16 cellular contexts compared by ENCODE assay signal in genomic region chr3:46724360-46724890, GRCh38. TPM values are rescaled to one million over a fixed set of nuclear protein-coding genes. Genes with fewer than 3 reads are reported as not detected.
A peak's percentile ranks its signal among the peaks of the same experiment; 100 is the strongest.
DNase-seq lines count a peak whose midpoint lies in the region; ATAC-seq and TF ChIP-seq lines count a peak whose summit lies in the region.
"Had no signal": no experiment of that assay in that cellular context is flagged by ENCODE, and none has a peak within 500 bp of the region (broad histone marks: within the 10 kb centered on the region; RNA-seq: fewer than 3 reads in every experiment).

No MANE protein-coding gene starts in this region.

- no peak overlapping the region for H3K4me3 ChIP-seq in esophagus muscularis mucosa
- H3K4me3 ChIP-seq: A549, HAP-1 had no signal

- CTCF ChIA-PET in activated CD4-positive, alpha-beta memory T cell treated with anti-CD3 and anti-CD28 coated beads, Interleukin-2, amount 10 ng/mL, durations not matched to agents 7 days and 5 days (lab: Charles Lee): no interaction called here

- DNase-seq in activated T-cell treated with anti-CD3 and anti-CD28 coated beads, Interleukin-2, amount 50 U/mL, for 24 hours: no peak
- no peak for DNase-seq in activated T-cell treated with anti-CD3 and anti-CD28 coated beads for 4 hours
- DNase-seq in activated CD4-positive, alpha-beta memory T cell treated with anti-CD3 and anti-CD28 coated beads, Interleukin-2, amount 10 ng/mL, durations not matched to agents 7 days and 5 days: no peak
- DNase-seq in esophagus muscularis mucosa (ENCODE audit: extremely low spot score): peak; percentile 70
- no peak for DNase-seq in NCI-H510A (lab: John Stamatoyannopoulos, UW)
- DNase-seq in Right ventricle myocardium inferior (ENCODE audit: missing footprints): no peak
- DNase-seq: BE2C; CD4-positive, alpha-beta memory T cell; DMS79; HFFc6 had no signal

- intact Hi-C loops in esophagus muscularis mucosa (cut with DNase I): no loop called here
- intact Hi-C loops in Right ventricle myocardium inferior (cut with DNase I): no loop called here

- H3K4me1 ChIP-seq in esophagus muscularis mucosa: peaks cover 0 to 6% (median 0%) of the 10 kb centered on the region in 4 donors
- H3K4me1 ChIP-seq: A549, BE2C had no signal

- H3K9me3 ChIP-seq in esophagus muscularis mucosa: no peaks in the 10 kb centered on the region
- H3K9me3 ChIP-seq: A549, BE2C, HAP-1 had no signal

- no peak for TF ChIP-seq CTCF in esophagus muscularis mucosa (IDR thresholded peaks at IDR 0.05)

- H3K4me1 Mint-ChIP-seq in activated T-cell treated with anti-CD3 and anti-CD28 coated beads, Interleukin-2, amount 50 U/mL, for 24 hours (ENCODE audit: low read depth): peaks cover 7% of the 10 kb centered on the region
- peaks cover 10% of the 10 kb centered on the region for H3K4me1 Mint-ChIP-seq in activated CD4-positive, alpha-beta memory T cell treated with anti-CD3 and anti-CD28 coated beads, Interleukin-2, amount 10 ng/mL, durations not matched to agents 7 days and 5 days
- H3K4me1 Mint-ChIP-seq: CD4-positive, alpha-beta memory T cell had no signal

- no peaks in the 10 kb centered on the region for H3K36me3 Mint-ChIP-seq in activated T-cell treated with anti-CD3 and anti-CD28 coated beads, Interleukin-2, amount 50 U/mL, for 24 hours (ENCODE audit: low read depth)
- H3K36me3 Mint-ChIP-seq in activated CD4-positive, alpha-beta memory T cell treated with anti-CD3 and anti-CD28 coated beads, Interleukin-2, amount 10 ng/mL, durations not matched to agents 7 days and 5 days (ENCODE audit: low read depth): no peaks in the 10 kb centered on the region

- ATAC-seq in Right ventricle myocardium inferior (no peak), GM19455 (IDR thresholded peaks at IDR 0.05; ENCODE audit: unreplicated experiment) (no peak)
- ATAC-seq: A549, HepG2 had no signal

- WGBS in esophagus muscularis mucosa: 79% methylated on average over 6 of the region's 6 CpGs

- POLR2A ChIA-PET in activated CD4-positive, alpha-beta memory T cell treated with anti-CD3 and anti-CD28 coated beads, Interleukin-2, amount 10 ng/mL, durations not matched to agents 7 days and 5 days (lab: Charles Lee): no interaction called here

- no peaks in the 10 kb centered on the region for H3K36me3 ChIP-seq in esophagus muscularis mucosa
- H3K36me3 ChIP-seq: BE2C, HAP-1 had no signal

- peak overlapping the region; percentile 4 for H3K27ac Mint-ChIP-seq in activated T-cell treated with anti-CD3 and anti-CD28 coated beads, Interleukin-2, amount 50 U/mL, for 24 hours
- peak overlapping the region; percentile 34 for H3K27ac Mint-ChIP-seq in activated CD4-positive, alpha-beta memory T cell treated with anti-CD3 and anti-CD28 coated beads, Interleukin-2, amount 10 ng/mL, durations not matched to agents 7 days and 5 days
- H3K27ac Mint-ChIP-seq: HFFc6 had no signal

- H3K27ac ChIP-seq in esophagus muscularis mucosa (replicated peaks in 1 of 4): no peak overlapping the region
- H3K27ac ChIP-seq: A549, C4-2B had no signal

- H3K9me3 Mint-ChIP-seq in activated T-cell treated with anti-CD3 and anti-CD28 coated beads, Interleukin-2, amount 50 U/mL, for 24 hours: peaks cover 4% of the 10 kb centered on the region
- H3K9me3 Mint-ChIP-seq in activated CD4-positive, alpha-beta memory T cell treated with anti-CD3 and anti-CD28 coated beads, Interleukin-2, amount 10 ng/mL, durations not matched to agents 7 days and 5 days: peaks cover 4% of the 10 kb centered on the region
- H3K9me3 Mint-ChIP-seq: HFFc6 had no signal

- peaks cover 0 to 12% (median 0%) of the 10 kb centered on the region in 4 donors for H3K27me3 ChIP-seq in esophagus muscularis mucosa
- H3K27me3 ChIP-seq: BE2C had no signal

- H3K27me3 Mint-ChIP-seq in activated T-cell treated with anti-CD3 and anti-CD28 coated beads, Interleukin-2, amount 50 U/mL, for 24 hours: peaks cover 26% of the 10 kb centered on the region
- peaks cover 15% of the 10 kb centered on the region for H3K27me3 Mint-ChIP-seq in activated CD4-positive, alpha-beta memory T cell treated with anti-CD3 and anti-CD28 coated beads, Interleukin-2, amount 10 ng/mL, durations not matched to agents 7 days and 5 days

- H3K4me3 Mint-ChIP-seq in activated T-cell treated with anti-CD3 and anti-CD28 coated beads, Interleukin-2, amount 50 U/mL, for 24 hours: no peak overlapping the region
- no peak overlapping the region for H3K4me3 Mint-ChIP-seq in activated CD4-positive, alpha-beta memory T cell treated with anti-CD3 and anti-CD28 coated beads, Interleukin-2, amount 10 ng/mL, durations not matched to agents 7 days and 5 days
- H3K4me3 Mint-ChIP-seq: HFFc6 had no signal

- no peak for TF ChIP-seq EP300 in esophagus muscularis mucosa (IDR thresholded peaks at IDR 0.05)

- no peak for TF ChIP-seq POLR2A in esophagus muscularis mucosa (IDR thresholded peaks at IDR 0.05; ENCODE audit: low read depth)

RNA-seq across cellular contexts. Expression of gene PRSS50, which starts 6.8 kb away (rescaled TPM):
- not detected for total RNA-seq in activated CD4-positive, alpha-beta memory T cell treated with anti-CD3 and anti-CD28 coated beads, Interleukin-2, amount 10 ng/mL, durations not matched to agents 7 days and 5 days
- total RNA-seq in esophagus muscularis mucosa: under 1 TPM in 3 of 4 donors, not detected in 1; 0.32 to 0.46 (median 0.42) TPM
- total RNA-seq in Right ventricle myocardium inferior: 0.11 TPM
- total RNA-seq: CD4-positive, alpha-beta memory T cell; G401; HepG2; HFFc6 had no signal

RNA-seq across cellular contexts. Expression of gene TMIE, which starts 23.2 kb away (rescaled TPM):
- under 1 TPM; 0.20 to 0.63 TPM for total RNA-seq in activated CD4-positive, alpha-beta memory T cell treated with anti-CD3 and anti-CD28 coated beads, Interleukin-2, amount 10 ng/mL, durations not matched to agents 7 days and 5 days
- total RNA-seq in esophagus muscularis mucosa (1 to 10 TPM in 1 of 4 donors, under 1 TPM in 2, not detected in 1; 0.33 to 1.2 (median 0.69) TPM), Right ventricle myocardium inferior (0.89 TPM)
- total RNA-seq: G401, HepG2, HFFc6 had no signal

RNA-seq across cellular contexts. Expression of gene ALS2CL, which starts 30.9 kb away (rescaled TPM):
- 1 to 10 TPM; 6.9 to 7.4 TPM for total RNA-seq in activated CD4-positive, alpha-beta memory T cell treated with anti-CD3 and anti-CD28 coated beads, Interleukin-2, amount 10 ng/mL, durations not matched to agents 7 days and 5 days
- total RNA-seq in esophagus muscularis mucosa (10 to 100 TPM in 2 of 4 donors, 1 to 10 TPM in 2; 3.3 to 11.8 (median 10.8) TPM), Right ventricle myocardium inferior (36.9 TPM)
- total RNA-seq: HepG2 had no signal
